Comparison of ENCODE assay signal across 8 cellular contexts in genomic region chr1:151934048-151934493, GRCh38. TPM values are rescaled to one million over a fixed set of nuclear protein-coding genes. Genes with fewer than 3 reads are reported as not detected.
DNase-seq lines count a peak whose midpoint lies in the region; ATAC-seq lines count a peak whose summit lies in the region.

No MANE protein-coding gene starts in this region.

- H3K4me1 ChIP-seq in right cardiac atrium (ENCODE audit: control insufficient read depth, insufficient read depth, low read length), result no peaks in the 10 kb centered on the region

- H3K9me3 ChIP-seq in right cardiac atrium (ENCODE audit: control insufficient read depth, low read length), result no peaks in the 10 kb centered on the region

- no peak overlapping the region for H3K27ac ChIP-seq in right cardiac atrium (ENCODE audit: low read length)

- H3K4me3 ChIP-seq in right cardiac atrium (ENCODE audit: low read length), result no peak overlapping the region

- intact Hi-C loops in right cardiac atrium (cut with DNase I) (loop anchor here (2.0 to 5.0 kb wide), 4 partner anchors 61 to 65 kb away; no protein-coding TSS in a partner anchor), sciatic nerve (cut with DNase I) (loop anchor here (5.0 kb wide), 1 partner anchor 68 kb away; no protein-coding TSS in a partner anchor)

- whole genome bisulfite sequencing in right cardiac atrium, result 32% methylated on average over 3 of the region's 3 CpGs

- H3K27me3 ChIP-seq in right cardiac atrium (ENCODE audit: control insufficient read depth, insufficient read depth), result no peaks in the 10 kb centered on the region

- ATAC-seq in right cardiac atrium, result peak; percentile 84 to 91
- peak; percentile 86 for ATAC-seq in sciatic nerve
- no peak for ATAC-seq in HG03571 (IDR thresholded peaks at IDR 0.05; ENCODE audit: unreplicated experiment)
- no peak for ATAC-seq in GM18517 (IDR thresholded peaks at IDR 0.05; ENCODE audit: unreplicated experiment)

- DNase-seq in EL (peak; percentile 68), LoVo (ENCODE audit: low spot score) (peak; percentile 81), RPMI7951 (ENCODE audit: low read depth) (peak; percentile 62), amniotic epithelial cell (ENCODE audit: low read depth) (peak; percentile 61), right cardiac atrium (no peak), sciatic nerve (ENCODE audit: low spot score) (no peak)

RNA-seq across cellular contexts. Expression of gene THEM4, which starts 24.8 kb away (rescaled TPM):
- 14.8 and 19.7 TPM in 2 replicates for total RNA-seq in RPMI7951 (2014; rRNA removed; shearing (Covaris generic))
- total RNA-seq in right cardiac atrium, result 10 to 100 TPM; 18.8 to 19.5 (median 19.0) TPM
- polyA plus RNA-seq in right cardiac atrium, result 27.2 TPM
- 14.9 TPM for total RNA-seq in sciatic nerve

RNA-seq across cellular contexts. Expression of gene S100A10, which starts 59.6 kb away (rescaled TPM):
- 165 and 220 TPM in 2 replicates for total RNA-seq in RPMI7951 (2014; rRNA removed; shearing (Covaris generic))
- total RNA-seq in right cardiac atrium, result 100 to 1,000 TPM; 108 to 245 (median 200) TPM
- 223 TPM for polyA plus RNA-seq in right cardiac atrium
- 550 TPM for total RNA-seq in sciatic nerve

Comparison
In these comparisons a context has a peak if more than half of its experiments do, and no peak if none do; other contexts are left out.
1. DNase-seq: peak in EL (single experiment), LoVo (single experiment), RPMI7951 (single experiment) and amniotic epithelial cell (single experiment); none in right cardiac atrium (0 of 3) and sciatic nerve (single experiment).
2. ATAC-seq: peak in right cardiac atrium (2 of 2) and sciatic nerve (single experiment); none in HG03571 (single experiment) and GM18517 (single experiment).